Comparison of ENCODE assay signal across 8 cellular contexts in the genomic region with DNA sequence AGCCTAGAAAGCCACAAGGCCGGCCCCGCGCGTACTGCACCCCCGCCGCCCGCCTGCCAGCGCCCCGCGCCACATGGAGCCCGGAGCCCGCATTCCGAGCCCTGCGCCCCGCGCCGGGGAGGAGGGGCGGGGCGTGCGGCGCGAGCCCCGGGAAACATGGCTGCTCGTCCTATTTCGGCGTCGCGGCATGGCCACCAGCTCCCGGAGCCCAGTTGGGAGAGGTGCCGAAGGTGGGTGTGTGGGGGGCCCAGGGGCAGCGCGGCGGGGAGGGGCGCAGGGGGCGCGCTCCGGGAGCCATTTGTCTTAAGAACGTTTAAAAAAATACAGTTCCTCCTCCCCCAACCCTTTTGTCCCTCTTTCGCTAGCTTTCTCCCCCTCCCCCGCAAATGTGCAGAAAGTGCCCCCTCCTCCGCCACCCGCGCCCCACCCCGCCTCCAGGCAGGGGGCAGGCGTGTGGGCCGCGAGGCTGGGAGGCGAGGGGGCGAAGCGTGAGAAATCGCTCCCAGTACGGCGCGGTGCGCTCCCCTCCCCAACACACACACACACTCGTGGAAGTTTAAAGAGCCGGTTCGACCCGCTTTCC. TPM values are rescaled to one million over a fixed set of nuclear protein-coding genes. Genes with fewer than 3 reads are reported as not detected.
A peak's percentile ranks its signal among the peaks of the same experiment; 100 is the strongest.
DNase-seq lines count a peak whose midpoint lies in the region; ATAC-seq and TF ChIP-seq lines count a peak whose summit lies in the region.

No MANE protein-coding gene starts in this region.

- H3K27me3 Mint-ChIP-seq in activated CD8-positive, alpha-beta T cell treated with anti-CD3 and anti-CD28 coated beads for 36 hours: no peaks in the 10 kb centered on the region

- intact Hi-C loops in activated CD8-positive, alpha-beta T cell treated with anti-CD3 and anti-CD28 coated beads for 36 hours (cut with micrococcal nuclease): no loop called here

- DNase-seq in AG20443 (ENCODE audit: low spot score): peak; percentile 76
- DNase-seq in H4 (ENCODE audit: low spot score): peak; percentile 75
- DNase-seq in NCI-H526 (lab: John Stamatoyannopoulos, UW): peak; percentile 42 to 87
- DNase-seq in activated CD8-positive, alpha-beta T cell treated with anti-CD3 and anti-CD28 coated beads for 36 hours: peak; percentile 70
- peak; percentile 49 for DNase-seq in effector CD8-positive, alpha-beta T cell (lab: John Stamatoyannopoulos, UW)
- DNase-seq in medulla oblongata (ENCODE audit: extremely low spot score): peak; percentile 84
- peak; percentile 26 for DNase-seq in stimulated activated CD8-positive, alpha-beta memory T cell treated with anti-CD3 and anti-CD28 coated beads, Interleukin-12 subunit alpha, Interleukin-12 subunit beta, amount 100 ng/mL, for 24 hours (ENCODE audit: extremely low read depth)

- CTCF ChIA-PET in activated CD8-positive, alpha-beta T cell treated with anti-CD3 and anti-CD28 coated beads for 36 hours (lab: Charles Lee): interaction anchor here (1.2 to 2.0 kb wide), 4 partner anchors 17 to 24 kb away, joined by 3 to 8 read pairs (median 4); no protein-coding TSS in a partner anchor

- no peak for TF ChIP-seq CTCF in activated CD8-positive, alpha-beta T cell treated with anti-CD3 and anti-CD28 coated beads for 36 hours (IDR thresholded peaks at IDR 0.05)

- H3K9me3 Mint-ChIP-seq in activated CD8-positive, alpha-beta T cell treated with anti-CD3 and anti-CD28 coated beads for 36 hours: no peaks in the 10 kb centered on the region

- peaks cover 38% of the 10 kb centered on the region for H3K36me3 Mint-ChIP-seq in activated CD8-positive, alpha-beta T cell treated with anti-CD3 and anti-CD28 coated beads for 36 hours (ENCODE audit: low read depth)

- H3K27ac Mint-ChIP-seq in activated CD8-positive, alpha-beta T cell treated with anti-CD3 and anti-CD28 coated beads for 36 hours: peak overlapping the region; percentile 82

- POLR2A ChIA-PET in activated CD8-positive, alpha-beta T cell treated with anti-CD3 and anti-CD28 coated beads for 36 hours (lab: Charles Lee): interaction anchor here (0.5 to 6.0 kb wide), 5 partner anchors 11 to 1716 kb away, joined by 3 to 51 read pairs (median 26); no protein-coding TSS in a partner anchor

- H3K4me1 Mint-ChIP-seq in activated CD8-positive, alpha-beta T cell treated with anti-CD3 and anti-CD28 coated beads for 36 hours (ENCODE audit: low read depth): peaks cover 43% of the 10 kb centered on the region

- ATAC-seq in activated CD8-positive, alpha-beta T cell treated with anti-CD3 and anti-CD28 coated beads for 36 hours: peak; percentile 22
- ATAC-seq in HG02759 (IDR thresholded peaks at IDR 0.05; ENCODE audit: unreplicated experiment): no peak

- peak overlapping the region; percentile 88 for H3K4me3 Mint-ChIP-seq in activated CD8-positive, alpha-beta T cell treated with anti-CD3 and anti-CD28 coated beads for 36 hours

RNA-seq across cellular contexts. Expression of a gene that starts 2.5 kb away (rescaled TPM):
- 93.6 and 151 TPM in 2 replicates for total RNA-seq in H4 (2014; rRNA removed; shearing (Covaris generic))
- 100 to 1,000 TPM; 239 to 246 TPM for total RNA-seq in activated CD8-positive, alpha-beta T cell treated with anti-CD3 and anti-CD28 coated beads for 36 hours

Comparison
In these comparisons a context has a peak if more than half of its experiments do, and no peak if none do; other contexts are left out.
1. DNase-seq: peak in every context shown above with its lines; median percentile 84 in medulla oblongata; 76 in AG20443; 75 in H4; 70 in activated CD8-positive, alpha-beta T cell treated with anti-CD3 and anti-CD28 coated beads for 36 hours; 64 in NCI-H526; 49 in effector CD8-positive, alpha-beta T cell; 26 in stimulated activated CD8-positive, alpha-beta memory T cell treated with anti-CD3 and anti-CD28 coated beads, Interleukin-12 subunit alpha, Interleukin-12 subunit beta, amount 100 ng/mL, for 24 hours.